ENCODE assay signal across 13 cellular contexts in genomic region chrX:29617276-29617675, GRCh38.
DNase-seq lines count a peak whose midpoint lies in the region; ATAC-seq, FAIRE-seq and TF ChIP-seq lines count a peak whose summit lies in the region.
"Had no signal": no experiment of that assay in that cellular context is flagged by ENCODE, and none has a peak within 500 bp of the region (broad histone marks: within the 10 kb centered on the region; RNA-seq: fewer than 3 reads in every experiment).

No MANE protein-coding gene starts in this region.

- CTCF ChIA-PET in T-cell (lab: Charles Lee): no interaction called here

- no peak overlapping the region for H3K4me3 ChIP-seq in fibroblast of pulmonary artery (replicated peaks; ENCODE audit: low read depth, low read length)

- peak; percentile 1 for DNase-seq in NCI-H748 (lab: John Stamatoyannopoulos, UW; ENCODE audit: unreplicated experiment)
- DNase-seq in NCI-H748 treated with DMSO at 0.1 percent for 48 hours (lab: John Stamatoyannopoulos, UW): no peak
- DNase-seq in RCC 7860 (ENCODE audit: low spot score): peak; percentile 58
- peak; percentile 20 for DNase-seq in fibroblast of pulmonary artery (ENCODE audit: low read depth)
- no peak for DNase-seq in T-cell
- no peak for DNase-seq in caudate nucleus (lab: John Stamatoyannopoulos, UW)
- DNase-seq: activated CD4-positive, CD25-positive, alpha-beta regulatory T cell treated with anti-CD3 and anti-CD28 coated beads, Interleukin-2, amount 50 U/mL, for 72 hours; small intestine had no signal

- ATAC-seq in HG02938 (IDR thresholded peaks at IDR 0.05; ENCODE audit: unreplicated experiment) (no peak), HG02981 (IDR thresholded peaks at IDR 0.05; ENCODE audit: unreplicated experiment) (no peak), T-cell (replicated peaks in 1 of 4) (no peak)

- no peak overlapping the region for H3K27ac Mint-ChIP-seq in T-cell
- H3K27ac Mint-ChIP-seq: activated naive CD8-positive, alpha-beta T cell had no signal

- no peak for TF ChIP-seq CTCF in fibroblast of pulmonary artery (IDR thresholded peaks at IDR 0.05; ENCODE audit: low read length, missing control alignments)

- no peak overlapping the region for H3K4me3 Mint-ChIP-seq in T-cell
- H3K4me3 Mint-ChIP-seq: activated naive CD8-positive, alpha-beta T cell had no signal

- POLR2A ChIA-PET in T-cell (lab: Charles Lee): no interaction called here

- peaks cover 2 to 4% (median 3%) of the 10 kb centered on the region in 3 donors for H3K9me3 Mint-ChIP-seq in T-cell

- no peak overlapping the region for H3K27ac ChIP-seq in caudate nucleus (ENCODE audit: low read depth, low read length)

- H3K4me1 Mint-ChIP-seq in T-cell: no peaks in the 10 kb centered on the region

- H3K27me3 Mint-ChIP-seq in T-cell: peaks cover 0 to 7% of the 10 kb centered on the region in 2 donors
- H3K27me3 Mint-ChIP-seq: activated naive CD8-positive, alpha-beta T cell had no signal

- peak; percentile 91 for FAIRE-seq in RCC 7860 (lab: Jason Lieb, UNC)
- FAIRE-seq: A204.1, D721Med, small intestine had no signal

- no peaks in the 10 kb centered on the region for H3K36me3 Mint-ChIP-seq in T-cell
- H3K36me3 Mint-ChIP-seq: activated naive CD8-positive, alpha-beta T cell had no signal

Comparison
In these comparisons a context has a peak if more than half of its experiments do, and no peak if none do; other contexts are left out.
1. DNase-seq: peak in NCI-H748 (single experiment), RCC 7860 (single experiment) and fibroblast of pulmonary artery (single experiment); none in NCI-H748 treated with DMSO at 0.1 percent for 48 hours (single experiment), T-cell (0 of 34) and caudate nucleus (0 of 61).